Comparison of ENCODE assay signal across 18 cellular contexts in the genomic region with DNA sequence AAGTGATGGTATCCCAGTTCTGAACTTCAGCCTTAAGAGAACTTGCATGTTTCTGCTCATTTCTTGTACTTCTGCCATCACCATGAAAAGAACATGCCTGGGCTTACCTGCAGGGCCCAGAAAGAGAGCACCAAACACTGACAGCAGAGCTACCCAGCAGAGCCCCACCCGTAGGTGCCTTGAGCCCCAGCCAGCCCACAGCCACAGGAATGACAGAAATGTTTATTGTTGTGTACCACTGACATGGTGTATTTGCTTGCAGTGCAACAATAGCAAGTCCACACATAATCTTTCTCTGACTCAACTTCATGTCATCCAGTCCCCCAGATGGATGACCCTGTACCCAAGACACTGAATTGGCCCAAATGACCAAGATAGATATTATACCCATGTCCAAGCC.
DNase-seq lines count a peak whose midpoint lies in the region; ATAC-seq and TF ChIP-seq lines count a peak whose summit lies in the region.
"Had no signal": no experiment of that assay in that cellular context is flagged by ENCODE, and none has a peak within 500 bp of the region (broad histone marks: within the 10 kb centered on the region; RNA-seq: fewer than 3 reads in every experiment).

No MANE protein-coding gene starts in this region.

- no peak for ATAC-seq in body of pancreas
- ATAC-seq in HG03342 (IDR thresholded peaks at IDR 0.05; ENCODE audit: unreplicated experiment), result no peak
- ATAC-seq: stimulated activated naive B cell treated with anti-CD40 and anti-IgM and Interleukin-4, amounts not matched to agents 10 μg/mL and 1 μg/mL and 100 μg/mL, for 72 hours had no signal

- no peak overlapping the region for H3K27ac ChIP-seq in brain microvascular endothelial cell
- no peak overlapping the region for H3K27ac ChIP-seq in body of pancreas
- H3K27ac ChIP-seq: left ventricle myocardium inferior, neutrophil, right atrium auricular region, transverse colon had no signal

- DNase-seq in EH (ENCODE audit: low read depth) (peak; percentile 58), M059J (ENCODE audit: low read depth) (peak; percentile 71), brain microvascular endothelial cell (peak; percentile 41), kidney epithelial cell (ENCODE audit: low read depth) (peak; percentile 29), body of pancreas (no peak), NCI-H524 (lab: John Stamatoyannopoulos, UW) (no peak)
- no peak for DNase-seq in effector CD4-positive, alpha-beta T cell
- DNase-seq: activated CD4-positive, alpha-beta T cell treated with anti-CD3 and anti-CD28 coated beads, Interleukin-2, amount 10 ng/mL, durations not matched to agents 24 days and 14 days; activated effector memory CD4-positive, alpha-beta T cell treated with Interleukin-2 at 50 U/mL for 16 hours; amniotic stem cell; COR-L47; left ventricle myocardium inferior; NCI-H1436; stimulated activated naive B cell treated with anti-CD40 and anti-IgM and Interleukin-4, amounts not matched to agents 10 μg/mL and 1 μg/mL and 100 μg/mL, for 72 hours; transverse colon had no signal

- in situ Hi-C loops in brain microvascular endothelial cell (cut with HindIII; ENCODE audit: low pct_ligation_motif_present, low sequenced_read_pairs), result no loop called here

- no peaks in the 10 kb centered on the region for H3K4me1 ChIP-seq in body of pancreas
- H3K4me1 ChIP-seq: left ventricle myocardium inferior, right atrium auricular region, transverse colon had no signal

- no peaks in the 10 kb centered on the region for H3K27me3 ChIP-seq in brain microvascular endothelial cell (replicated peaks)
- no peaks in the 10 kb centered on the region for H3K27me3 ChIP-seq in kidney epithelial cell (ENCODE audit: control insufficient read depth, insufficient read depth, low read length)
- no peaks in the 10 kb centered on the region for H3K27me3 ChIP-seq in body of pancreas
- H3K27me3 ChIP-seq: neutrophil, right atrium auricular region, transverse colon had no signal

- H3K4me3 ChIP-seq in brain microvascular endothelial cell (ENCODE audit: low read depth, low read length), result no peak overlapping the region
- H3K4me3 ChIP-seq in kidney epithelial cell (ENCODE audit: low read depth, low read length), result no peak overlapping the region
- H3K4me3 ChIP-seq in body of pancreas, result no peak overlapping the region
- H3K4me3 ChIP-seq: left ventricle myocardium inferior, right atrium auricular region, transverse colon had no signal

- H3K36me3 ChIP-seq in brain microvascular endothelial cell (replicated peaks), result no peaks in the 10 kb centered on the region
- H3K36me3 ChIP-seq in kidney epithelial cell (ENCODE audit: control insufficient read depth, insufficient read depth, low read length), result no peaks in the 10 kb centered on the region
- H3K36me3 ChIP-seq in body of pancreas (replicated peaks in 1 of 2; ENCODE audit: insufficient read depth in 1 of 2, low read depth in 2 of 2), result no peaks in the 10 kb centered on the region
- H3K36me3 ChIP-seq: left ventricle myocardium inferior, neutrophil, right atrium auricular region, transverse colon had no signal

- no peak for TF ChIP-seq CTCF in brain microvascular endothelial cell (IDR thresholded peaks at IDR 0.05; ENCODE audit: low read depth, low read length, missing control alignments)
- TF ChIP-seq CTCF in kidney epithelial cell (IDR thresholded peaks at IDR 0.05; ENCODE audit: insufficient read depth, low read length, poor library complexity, severe bottlenecking), result no peak
- TF ChIP-seq CTCF in body of pancreas (IDR thresholded peaks at IDR 0.05), result no peak

- no peaks in the 10 kb centered on the region for H3K9me3 ChIP-seq in body of pancreas
- H3K9me3 ChIP-seq: left ventricle myocardium inferior, neutrophil, right atrium auricular region, transverse colon had no signal

- WGBS in body of pancreas, 2 donors, result 53 to 57% methylated on average over 1 of the region's 1 CpG

- TF ChIP-seq POLR2A in body of pancreas (IDR thresholded peaks at IDR 0.05), result no peak

- intact Hi-C loops in body of pancreas (cut with DNase I), result no loop called here

Comparison
In these comparisons a context has a peak if more than half of its experiments do, and no peak if none do; other contexts are left out.
1. DNase-seq: peak in EH (single experiment), M059J (single experiment), brain microvascular endothelial cell (single experiment) and kidney epithelial cell (single experiment); none in effector CD4-positive, alpha-beta T cell (single experiment), body of pancreas (0 of 4) and NCI-H524 (0 of 2).